ENCODE assay signal across 8 cellular contexts in genomic region chr1:77978293-77978968, GRCh38. TPM values are rescaled to one million over a fixed set of nuclear protein-coding genes. Genes with fewer than 3 reads are reported as not detected.
DNase-seq lines count a peak whose midpoint lies in the region; ATAC-seq lines count a peak whose summit lies in the region.

No MANE protein-coding gene starts in this region.

- peaks cover 28 to 63% (median 52%) of the 10 kb centered on the region in 11 experiments for H3K36me3 ChIP-seq in BLaER1 treated with 17β-estradiol and CSF1 and Interleukin-3, amounts not matched to agents 10 nM and 100 nM

- CTCF ChIA-PET in activated CD4-positive, alpha-beta T cell treated with anti-CD3 and anti-CD28 coated beads, Interleukin-2, amount 10 ng/mL, durations not matched to agents 7 days and 5 days (lab: Charles Lee) = interaction anchor here (0.5 to 2.5 kb wide), 11 partner anchors 8 to 116 kb away, joined by 3 to 11 read pairs (median 4); partner anchors contain the start of gene DNAJB4

- H3K4me3 ChIP-seq in BLaER1 treated with 17β-estradiol and CSF1 and Interleukin-3, amounts not matched to agents 10 nM and 100 nM = peak overlapping the region; percentile 78 to 95 (median 90)

- H3K9ac ChIP-seq in BLaER1 treated with 17β-estradiol and CSF1 and Interleukin-3, amounts not matched to agents 10 nM and 100 nM = peak overlapping the region; percentile 93 to 100 (median 99)

- H3K4me1 ChIP-seq in BLaER1 treated with 17β-estradiol and CSF1 and Interleukin-3, amounts not matched to agents 10 nM and 100 nM = peaks cover 33 to 49% (median 45%) of the 10 kb centered on the region in 10 experiments

- H3K36me3 Mint-ChIP-seq in activated CD4-positive, alpha-beta T cell treated with anti-CD3 and anti-CD28 coated beads, Interleukin-2, amount 10 ng/mL, durations not matched to agents 7 days and 5 days (ENCODE audit: low read depth) = peaks cover 20% of the 10 kb centered on the region
- H3K36me3 Mint-ChIP-seq in memory B cell = peaks cover 9% of the 10 kb centered on the region

- ATAC-seq in GM19351 (IDR thresholded peaks at IDR 0.05; ENCODE audit: unreplicated experiment) = peak; percentile 66
- peak; percentile 67 for ATAC-seq in HG03460 (IDR thresholded peaks at IDR 0.05; ENCODE audit: unreplicated experiment)
- peak; percentile 57 for ATAC-seq in memory B cell (ENCODE audit: low read depth)

- no peaks in the 10 kb centered on the region for H3K27me3 Mint-ChIP-seq in activated CD4-positive, alpha-beta T cell treated with anti-CD3 and anti-CD28 coated beads, Interleukin-2, amount 10 ng/mL, durations not matched to agents 7 days and 5 days
- no peaks in the 10 kb centered on the region for H3K27me3 Mint-ChIP-seq in memory B cell

- peaks cover 0 to 6% (median 0%) of the 10 kb centered on the region in 11 experiments; a peak in 2 of 22 replicates for H3K9me3 ChIP-seq in BLaER1 treated with 17β-estradiol and CSF1 and Interleukin-3, amounts not matched to agents 10 nM and 100 nM (replicated peaks in 1 of 11)

- H3K4me2 ChIP-seq in BLaER1 treated with 17β-estradiol and CSF1 and Interleukin-3, amounts not matched to agents 10 nM and 100 nM = peak overlapping the region; percentile 83 to 96 (median 92); a peak in 21 of 22 replicates

- POLR2A ChIA-PET in activated CD4-positive, alpha-beta T cell treated with anti-CD3 and anti-CD28 coated beads, Interleukin-2, amount 10 ng/mL, durations not matched to agents 7 days and 5 days (lab: Charles Lee) = interaction anchor here (0.7 to 2.0 kb wide), 7 partner anchors 23 to 642 kb away, joined by 3 to 64 read pairs (median 3); partner anchors contain the start of genes DNAJB4 and IFI44L

- no peak overlapping the region for H3K27ac Mint-ChIP-seq in activated CD4-positive, alpha-beta T cell treated with anti-CD3 and anti-CD28 coated beads, Interleukin-2, amount 10 ng/mL, durations not matched to agents 7 days and 5 days
- no peak overlapping the region for H3K27ac Mint-ChIP-seq in memory B cell

- H3K27me3 ChIP-seq in BLaER1 treated with 17β-estradiol and CSF1 and Interleukin-3, amounts not matched to agents 10 nM and 100 nM = no peaks in the 10 kb centered on the region

- no peak overlapping the region for H3K4me3 Mint-ChIP-seq in activated CD4-positive, alpha-beta T cell treated with anti-CD3 and anti-CD28 coated beads, Interleukin-2, amount 10 ng/mL, durations not matched to agents 7 days and 5 days
- H3K4me3 Mint-ChIP-seq in memory B cell = no peak overlapping the region

- DNase-seq in NCI-H524 treated with DMSO at 0.1 percent for 48 hours (lab: John Stamatoyannopoulos, UW) = peak; percentile 59
- DNase-seq in activated CD4-positive, alpha-beta T cell treated with anti-CD3 and anti-CD28 coated beads, Interleukin-2, amount 10 ng/mL, durations not matched to agents 7 days and 5 days = peak; percentile 91
- DNase-seq in ecto neural progenitor cell (ENCODE audit: low spot score) = peak; percentile 76
- peak; percentile 56 to 82 for DNase-seq in memory B cell (ENCODE audit: low spot score in 2 of 2)
- peak; percentile 47 for DNase-seq in stimulated activated CD8-positive, alpha-beta memory T cell treated with anti-CD3 and anti-CD28 coated beads, Interleukin-12 subunit alpha, Interleukin-12 subunit beta, amount 100 ng/mL, for 24 hours (ENCODE audit: extremely low read depth)

- H4K20me1 ChIP-seq in BLaER1 treated with 17β-estradiol and CSF1 and Interleukin-3, amounts not matched to agents 10 nM and 100 nM = peaks cover 45 to 69% (median 46%) of the 10 kb centered on the region in 11 experiments

- H3K9me3 Mint-ChIP-seq in activated CD4-positive, alpha-beta T cell treated with anti-CD3 and anti-CD28 coated beads, Interleukin-2, amount 10 ng/mL, durations not matched to agents 7 days and 5 days = no peaks in the 10 kb centered on the region
- no peaks in the 10 kb centered on the region for H3K9me3 Mint-ChIP-seq in memory B cell

- H3K27ac ChIP-seq in BLaER1 treated with 17β-estradiol and CSF1 and Interleukin-3, amounts not matched to agents 10 nM and 100 nM = peak overlapping the region; percentile 96 to 100 (median 99)

- H3K4me1 Mint-ChIP-seq in activated CD4-positive, alpha-beta T cell treated with anti-CD3 and anti-CD28 coated beads, Interleukin-2, amount 10 ng/mL, durations not matched to agents 7 days and 5 days = peaks cover 38% of the 10 kb centered on the region
- H3K4me1 Mint-ChIP-seq in memory B cell = peaks cover 12% of the 10 kb centered on the region

RNA-seq across cellular contexts. Expression of gene FUBP1, which starts 0.4 kb away (rescaled TPM):
- total RNA-seq in activated CD4-positive, alpha-beta T cell treated with anti-CD3 and anti-CD28 coated beads, Interleukin-2, amount 10 ng/mL, durations not matched to agents 7 days and 5 days = 100 to 1,000 TPM; 193 to 217 TPM

RNA-seq across cellular contexts. Expression of gene DNAJB4, which starts 26.3 kb away (rescaled TPM):
- total RNA-seq in activated CD4-positive, alpha-beta T cell treated with anti-CD3 and anti-CD28 coated beads, Interleukin-2, amount 10 ng/mL, durations not matched to agents 7 days and 5 days = 10 to 100 TPM; 11.5 to 13.2 TPM

Comparison
In these comparisons a context has a peak if more than half of its experiments do, and no peak if none do; other contexts are left out.
1. Peak in every context shown above with its lines: DNase-seq, ATAC-seq, H3K4me3 ChIP-seq and H3K27ac ChIP-seq.